ENCODE assay signal across 11 cellular contexts in the genomic region with DNA sequence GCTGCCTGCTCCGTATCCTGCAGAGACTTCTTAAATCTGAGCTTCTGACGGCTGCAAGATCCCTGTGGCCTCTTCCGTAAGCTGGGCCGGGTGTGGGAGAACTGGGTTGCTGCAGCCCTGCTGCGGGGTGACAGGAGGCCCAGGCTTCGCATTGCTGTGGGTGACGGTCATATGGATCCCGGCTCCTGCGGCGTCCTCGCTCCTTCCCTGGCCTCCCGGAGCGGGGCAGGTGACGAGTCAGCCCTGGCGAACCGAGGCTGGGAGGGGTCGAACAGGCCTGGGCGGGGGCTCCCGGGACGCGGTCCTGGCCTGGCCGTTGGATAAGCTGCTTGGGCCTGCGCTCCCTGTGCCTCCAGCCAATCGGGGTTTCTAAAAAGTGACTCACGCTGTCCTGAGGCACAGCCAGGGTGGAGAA. TPM values are rescaled to one million over a fixed set of nuclear protein-coding genes. Genes with fewer than 3 reads are reported as not detected.
DNase-seq lines count a peak whose midpoint lies in the region; ATAC-seq, FAIRE-seq and TF ChIP-seq lines count a peak whose summit lies in the region.
"Had no signal": no experiment of that assay in that cellular context is flagged by ENCODE, and none has a peak within 500 bp of the region (broad histone marks: within the 10 kb centered on the region; RNA-seq: fewer than 3 reads in every experiment).

No MANE protein-coding gene starts in this region.

- H3K36me3 Mint-ChIP-seq in WTC11: no peaks in the 10 kb centered on the region
- no peaks in the 10 kb centered on the region for H3K36me3 Mint-ChIP-seq in activated naive CD4-positive, alpha-beta T cell treated with anti-CD3 and anti-CD28 coated beads, Interleukin-2, amount 50 U/mL, for 72 hours
- H3K36me3 Mint-ChIP-seq: memory B cell had no signal

- peaks cover 5% of the 10 kb centered on the region for H3K27me3 Mint-ChIP-seq in WTC11 (ENCODE audit: low read depth)
- H3K27me3 Mint-ChIP-seq: memory B cell had no signal

- H4K20me1 ChIP-seq in fibroblast of lung (ENCODE audit: control insufficient read depth, extremely low read depth, insufficient read depth, low read length) (no peaks in the 10 kb centered on the region), Karpas-422 (ENCODE audit: insufficient read depth, low read depth, low read length) (no peaks in the 10 kb centered on the region)

- TF ChIP-seq CTCF in WTC11 (IDR thresholded peaks at IDR 0.05) (no peak), fibroblast of lung (conservative IDR thresholded peaks at IDR 0.05 in 1 of 2, IDR thresholded peaks at IDR 0.05 in 1 of 2; ENCODE audit: low read depth in 1 of 2, low read length in 2 of 2) (no peak), lung (IDR thresholded peaks at IDR 0.05; ENCODE audit: control extremely low read depth, extremely low read depth) (no peak), uterus (IDR thresholded peaks at IDR 0.05) (no peak)

- peaks cover 13% of the 10 kb centered on the region for H3K27me3 ChIP-seq in fibroblast of lung (ENCODE audit: control insufficient read depth, insufficient read depth, low read length)
- H3K27me3 ChIP-seq in lung (ENCODE audit: control insufficient read depth, insufficient read depth): no peaks in the 10 kb centered on the region
- H3K27me3 ChIP-seq in uterus: no peaks in the 10 kb centered on the region
- H3K27me3 ChIP-seq in Karpas-422 (ENCODE audit: low read length): no peaks in the 10 kb centered on the region

- TF ChIP-seq POLR2A in uterus (IDR thresholded peaks at IDR 0.05) (no peak), GM12892 (IDR thresholded peaks at IDR 0.05; ENCODE audit: low read depth, low read length) (no peak)

- POLR2A ChIA-PET in WTC11 (lab: Charles Lee): no interaction called here

- 0 out of 2 replicates have a peak, but pooled peaks cover 2% of the 10 kb centered on the region for H3K4me1 Mint-ChIP-seq in WTC11

- H3K79me2 ChIP-seq in fibroblast of lung (ENCODE audit: control insufficient read depth, insufficient read depth, low read length) (no peaks in the 10 kb centered on the region), Karpas-422 (ENCODE audit: low read length) (no peaks in the 10 kb centered on the region)

- H3K27ac Mint-ChIP-seq in WTC11: no peak overlapping the region
- H3K27ac Mint-ChIP-seq in activated naive CD4-positive, alpha-beta T cell treated with anti-CD3 and anti-CD28 coated beads, Interleukin-2, amount 50 U/mL, for 72 hours: no peak overlapping the region
- H3K27ac Mint-ChIP-seq: memory B cell had no signal

- peak; percentile 24 for DNase-seq in WTC11 (ENCODE audit: low spot score)
- peak; percentile 52 to 61 for DNase-seq in fibroblast of lung (ENCODE audit: low read depth in 2 of 2)
- no peak for DNase-seq in lung (ENCODE audit: low spot score)
- peak; percentile 34 to 63 for DNase-seq in uterus
- no peak for DNase-seq in activated naive CD4-positive, alpha-beta T cell treated with anti-CD3 and anti-CD28 coated beads, Interleukin-2, amount 50 U/mL, for 72 hours (ENCODE audit: low spot score in 2 of 2)
- no peak for DNase-seq in GM12892 (ENCODE audit: insufficient read length)
- DNase-seq in Karpas-422: no peak
- DNase-seq: activated CD4-positive, alpha-beta T cell treated with anti-CD3 and anti-CD28 coated beads for 1 hour; activated gamma-delta T cell; effector CD8-positive, alpha-beta T cell had no signal

- H3K36me3 ChIP-seq in fibroblast of lung (ENCODE audit: control insufficient read depth, insufficient read depth, low read length) (no peaks in the 10 kb centered on the region), lung (ENCODE audit: control insufficient read depth in 2 of 2, insufficient read depth in 2 of 2, low read length in 2 of 2) (no peaks in the 10 kb centered on the region), uterus (no peaks in the 10 kb centered on the region), Karpas-422 (ENCODE audit: insufficient read depth, low read length) (no peaks in the 10 kb centered on the region)

- CTCF ChIA-PET in WTC11 (lab: Charles Lee): interaction anchor here (0.6 to 1.1 kb wide), 3 partner anchors 57 to 88 kb away, joined by 3 read pairs; a partner anchor contains a TSS

- intact Hi-C loops in uterus (cut with DNase I; ENCODE audit: low total_unique reads): no loop called here

- peak overlapping the region; percentile 38 for H3K4me3 Mint-ChIP-seq in WTC11
- H3K4me3 Mint-ChIP-seq: memory B cell had no signal

- H3K4me1 ChIP-seq in fibroblast of lung (ENCODE audit: control insufficient read depth, extremely low read depth, insufficient read depth, low read length) (no peaks in the 10 kb centered on the region), lung (ENCODE audit: control insufficient read depth in 2 of 2, insufficient read depth in 2 of 2, low read length in 2 of 2) (no peaks in the 10 kb centered on the region), uterus (no peaks in the 10 kb centered on the region), Karpas-422 (ENCODE audit: low read length) (peaks cover 3% of the 10 kb centered on the region; the same call in 1 of the 2 replicates)

- H3K4me2 ChIP-seq in fibroblast of lung (ENCODE audit: extremely low read depth, insufficient read depth, low read length): peak overlapping the region; percentile 52
- no peak overlapping the region for H3K4me2 ChIP-seq in Karpas-422 (ENCODE audit: low read depth, low read length, poor library complexity, severe bottlenecking)

- H3K9ac ChIP-seq in fibroblast of lung (ENCODE audit: insufficient read depth, low read length) (no peak overlapping the region), Karpas-422 (ENCODE audit: low read length) (no peak overlapping the region)

- H3K4me3 ChIP-seq in fibroblast of lung (replicated peaks in 1 of 4; ENCODE audit: control extremely low read depth in 1 of 4, insufficient read depth in 1 of 4, low read depth in 3 of 4, low read length in 4 of 4) (peak overlapping the region in 1 of 4 experiments; percentile 12), lung (no peak overlapping the region), uterus (peak overlapping the region; percentile 13 to 22), Karpas-422 (ENCODE audit: low read length) (no peak overlapping the region)

- 51 to 60% methylated on average over 25 of the region's 25 CpGs for WGBS in lung, 2 donors

- H3K9me3 ChIP-seq in fibroblast of lung (ENCODE audit: control insufficient read depth, insufficient read depth, low read depth, low read length): no peaks in the 10 kb centered on the region
- H3K9me3 ChIP-seq in lung (ENCODE audit: control insufficient read depth in 2 of 2, insufficient read depth in 1 of 2, low read length in 1 of 2): peaks cover 0 to 4% of the 10 kb centered on the region in 2 donors
- H3K9me3 ChIP-seq in uterus: no peaks in the 10 kb centered on the region
- no peaks in the 10 kb centered on the region for H3K9me3 ChIP-seq in Karpas-422 (ENCODE audit: low read length)

- H3K9me3 Mint-ChIP-seq in WTC11: peaks cover 7% of the 10 kb centered on the region
- H3K9me3 Mint-ChIP-seq in activated naive CD4-positive, alpha-beta T cell treated with anti-CD3 and anti-CD28 coated beads, Interleukin-2, amount 50 U/mL, for 72 hours: no peaks in the 10 kb centered on the region
- H3K9me3 Mint-ChIP-seq: memory B cell had no signal

- no peaks in the 10 kb centered on the region for H3K9me2 ChIP-seq in Karpas-422 (replicated peaks; ENCODE audit: insufficient read depth, low read length)

- peak overlapping the region; percentile 40 for H2AFZ ChIP-seq in fibroblast of lung (ENCODE audit: low read length)
- H2AFZ ChIP-seq in Karpas-422 (ENCODE audit: low read length): no peak overlapping the region

- FAIRE-seq in GM12892 (lab: Jason Lieb, UNC): no peak

- H3K27ac ChIP-seq in fibroblast of lung (ENCODE audit: insufficient read depth, low read length): no peak overlapping the region
- H3K27ac ChIP-seq in lung (ENCODE audit: low read depth in 1 of 2, low read length in 1 of 2): no peak overlapping the region
- no peak overlapping the region for H3K27ac ChIP-seq in uterus
- H3K27ac ChIP-seq in Karpas-422 (ENCODE audit: low read length): no peak overlapping the region

- ATAC-seq in WTC11 (peak; percentile 78), lung (ENCODE audit: insufficient read depth, low FRiP score) (peak; percentile 53)
- no peak for ATAC-seq in activated naive CD4-positive, alpha-beta T cell treated with anti-CD3 and anti-CD28 coated beads, Interleukin-2, amount 50 U/mL, for 72 hours

RNA-seq across cellular contexts. Expression of a gene that starts 7.8 kb away (rescaled TPM):
- total RNA-seq in WTC11 (2021): 23.7 to 24.6 TPM (median 23.8 TPM) in 3 replicates
- 11.6 and 12.1 TPM in 2 replicates for total RNA-seq in fibroblast of lung
- 17.7 and 21.4 TPM in 2 replicates for polyA plus RNA-seq in fibroblast of lung
- 12.4 and 14.1 TPM in 2 replicates for polyA plus RNA-seq in fibroblast of lung (2012)
- polyA minus RNA-seq in fibroblast of lung (ENCODE audit: low replicate concordance): 0.56 and 0.86 TPM in 2 replicates
- total RNA-seq in lung: 10 to 100 TPM; 15.6 to 26.4 TPM
- polyA plus RNA-seq in lung: 10 to 100 TPM; 15.6 to 30.5 TPM
- total RNA-seq in uterus: 10 to 100 TPM in 3 of 4 donors, 1 to 10 TPM in 1; 9.4 to 67.6 (median 20.6) TPM
- 1 to 10 TPM; 7.6 to 9.7 TPM for total RNA-seq in activated naive CD4-positive, alpha-beta T cell treated with anti-CD3 and anti-CD28 coated beads, Interleukin-2, amount 50 U/mL, for 72 hours
- polyA plus RNA-seq in GM12892 (2012; ENCODE audit: missing spikeins): 13.1 TPM
- total RNA-seq in Karpas-422 (2014; rRNA removed; shearing (Covaris generic); ENCODE audit: low replicate concordance): 3.4 and 12.7 TPM in 2 replicates

RNA-seq across cellular contexts. Expression of a gene that starts 58.0 kb away (rescaled TPM):
- total RNA-seq in WTC11 (2021) (46.6 to 53.8 TPM (median 48.3 TPM) in 3 replicates), fibroblast of lung (14.0 and 14.4 TPM in 2 replicates), lung (10 to 100 TPM; 10.3 to 20.3 TPM), uterus (10 to 100 TPM in 3 of 4 donors, 1 to 10 TPM in 1; 9.7 to 17.4 (median 11.3) TPM)
- polyA plus RNA-seq in fibroblast of lung (39.9 and 44.4 TPM in 2 replicates), lung (10 to 100 TPM; 12.9 to 24.1 TPM)
- 26.5 and 39.7 TPM in 2 replicates for polyA plus RNA-seq in fibroblast of lung (2012)
- polyA minus RNA-seq in fibroblast of lung (ENCODE audit: low replicate concordance): 3.3 and 5.2 TPM in 2 replicates
- total RNA-seq in activated naive CD4-positive, alpha-beta T cell treated with anti-CD3 and anti-CD28 coated beads, Interleukin-2, amount 50 U/mL, for 72 hours: 10 to 100 TPM; 38.1 to 63.2 TPM
- 47.6 TPM for polyA plus RNA-seq in GM12892 (2012; ENCODE audit: missing spikeins)
- 35.8 and 74.1 TPM in 2 replicates for total RNA-seq in Karpas-422 (2014; rRNA removed; shearing (Covaris generic); ENCODE audit: low replicate concordance)

RNA-seq across cellular contexts. Expression of a gene that starts 58.2 kb away (rescaled TPM):
- 74.4 to 77.4 TPM (median 76.1 TPM) in 3 replicates for total RNA-seq in WTC11 (2021)
- 19.5 and 21.1 TPM in 2 replicates for total RNA-seq in fibroblast of lung
- 14.9 and 20.1 TPM in 2 replicates for polyA plus RNA-seq in fibroblast of lung
- polyA plus RNA-seq in fibroblast of lung (2012): 16.7 and 26.4 TPM in 2 replicates
- polyA minus RNA-seq in fibroblast of lung (ENCODE audit: low replicate concordance): 5.7 and 11.2 TPM in 2 replicates
- 10 to 100 TPM; 25.3 to 27.0 TPM for total RNA-seq in lung
- 10 to 100 TPM in 1 of 2 donors, 1 to 10 TPM in 1; 5.9 to 16.4 TPM for polyA plus RNA-seq in lung
- 10 to 100 TPM; 11.8 to 48.6 (median 25.9) TPM for total RNA-seq in uterus
- 10 to 100 TPM; 74.8 to 84.7 TPM for total RNA-seq in activated naive CD4-positive, alpha-beta T cell treated with anti-CD3 and anti-CD28 coated beads, Interleukin-2, amount 50 U/mL, for 72 hours
- 66.4 TPM for polyA plus RNA-seq in GM12892 (2012; ENCODE audit: missing spikeins)
- total RNA-seq in Karpas-422 (2014; rRNA removed; shearing (Covaris generic); ENCODE audit: low replicate concordance): 56.5 and 76.4 TPM in 2 replicates

RNA-seq across cellular contexts. Expression of a gene that starts 59.3 kb away (rescaled TPM):
- total RNA-seq in WTC11 (2021): 9.7 to 10.9 TPM (median 9.9 TPM) in 3 replicates
- 4.1 and 6.3 TPM in 2 replicates for total RNA-seq in fibroblast of lung
- polyA plus RNA-seq in fibroblast of lung: 2.5 and 3.6 TPM in 2 replicates
- 2.0 and 2.7 TPM in 2 replicates for polyA plus RNA-seq in fibroblast of lung (2012)
- 0.24 TPM in 1 of 2 replicates, not detected in the other for polyA minus RNA-seq in fibroblast of lung (ENCODE audit: low replicate concordance)
- 10 to 100 TPM in 1 of 2 donors, 1 to 10 TPM in 1; 5.5 to 16.7 TPM for total RNA-seq in lung
- 1 to 10 TPM; 2.6 to 4.6 TPM for polyA plus RNA-seq in lung
- 10 to 100 TPM in 1 of 4 donors, 1 to 10 TPM in 2, under 1 TPM in 1; 0.26 to 10.8 (median 3.8) TPM for total RNA-seq in uterus
- 10 to 100 TPM in 1 of 2 donors, 1 to 10 TPM in 1; 5.7 to 10.1 TPM for total RNA-seq in activated naive CD4-positive, alpha-beta T cell treated with anti-CD3 and anti-CD28 coated beads, Interleukin-2, amount 50 U/mL, for 72 hours
- polyA plus RNA-seq in GM12892 (2012; ENCODE audit: missing spikeins): 5.6 TPM
- total RNA-seq in Karpas-422 (2014; rRNA removed; shearing (Covaris generic); ENCODE audit: low replicate concordance): 13.7 and 25.2 TPM in 2 replicates

Comparison
In these comparisons a context has a peak if more than half of its experiments do, and no peak if none do; other contexts are left out.
1. ATAC-seq: peak in WTC11 (single experiment) and lung (single experiment); none in activated naive CD4-positive, alpha-beta T cell treated with anti-CD3 and anti-CD28 coated beads, Interleukin-2, amount 50 U/mL, for 72 hours (0 of 2).
2. DNase-seq: peak in WTC11 (single experiment), fibroblast of lung (2 of 2) and uterus (2 of 2); none in lung (single experiment), activated naive CD4-positive, alpha-beta T cell treated with anti-CD3 and anti-CD28 coated beads, Interleukin-2, amount 50 U/mL, for 72 hours (0 of 2), GM12892 (single experiment) and Karpas-422 (single experiment).
3. H3K4me3 ChIP-seq: peak in uterus (2 of 2); none in lung (single experiment) and Karpas-422 (single experiment).